In the genomic region with DNA sequence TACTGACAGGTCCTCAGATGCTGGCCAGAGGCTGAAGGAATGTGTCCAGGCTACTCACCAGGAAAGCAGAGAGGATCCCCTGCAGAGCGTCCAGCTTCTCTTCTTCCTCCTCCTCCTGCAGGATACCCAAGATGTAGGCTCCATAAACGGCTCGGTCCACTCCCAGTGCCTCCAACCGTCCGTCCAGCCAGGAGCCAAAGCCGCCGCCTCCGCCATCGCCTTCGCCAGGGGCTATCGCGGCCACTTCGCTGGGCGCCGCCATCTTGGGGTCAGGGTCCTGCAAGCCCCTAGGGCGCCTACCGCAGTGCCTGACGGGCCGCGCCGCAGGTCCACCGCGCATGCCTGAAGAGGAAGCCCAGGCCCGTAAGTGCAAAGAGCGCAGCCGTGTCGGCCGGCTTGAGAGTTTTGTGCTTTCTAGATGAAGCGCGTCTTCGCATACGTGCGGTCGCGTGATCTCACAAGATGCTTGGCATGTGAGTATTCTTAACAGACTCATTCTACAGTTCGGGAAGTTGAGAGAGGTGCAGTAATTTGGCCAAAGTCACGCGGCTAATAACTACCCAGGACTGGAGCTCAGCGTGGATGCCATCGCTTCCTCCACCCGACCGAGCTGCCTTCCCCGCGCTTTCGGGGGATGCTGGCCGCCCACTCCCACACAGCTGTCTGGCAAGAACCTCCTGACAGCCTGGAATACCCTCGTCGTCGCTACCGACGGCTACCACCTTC, we compare ENCODE assay signal across 1 cellular context.
TF ChIP-seq lines count a peak whose summit lies in the region.

A gene with protein sequence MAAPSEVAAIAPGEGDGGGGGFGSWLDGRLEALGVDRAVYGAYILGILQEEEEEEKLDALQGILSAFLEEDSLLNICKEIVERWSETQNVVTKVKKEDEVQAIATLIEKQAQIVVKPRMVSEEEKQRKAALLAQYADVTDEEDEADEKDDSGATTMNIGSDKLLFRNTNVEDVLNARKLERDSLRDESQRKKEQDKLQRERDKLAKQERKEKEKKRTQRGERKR (minus strand): TSS at position 285 of the 726 bp plus-strand sequence. CDS start 23 bp downstream, at position 262.

TF ChIP-seq in K562, 482 proteins besides CTCF, POLR2A, EP300 and RAD21 (continued from another document and continues in another):
- TF ChIP-seq, protein P1, sequence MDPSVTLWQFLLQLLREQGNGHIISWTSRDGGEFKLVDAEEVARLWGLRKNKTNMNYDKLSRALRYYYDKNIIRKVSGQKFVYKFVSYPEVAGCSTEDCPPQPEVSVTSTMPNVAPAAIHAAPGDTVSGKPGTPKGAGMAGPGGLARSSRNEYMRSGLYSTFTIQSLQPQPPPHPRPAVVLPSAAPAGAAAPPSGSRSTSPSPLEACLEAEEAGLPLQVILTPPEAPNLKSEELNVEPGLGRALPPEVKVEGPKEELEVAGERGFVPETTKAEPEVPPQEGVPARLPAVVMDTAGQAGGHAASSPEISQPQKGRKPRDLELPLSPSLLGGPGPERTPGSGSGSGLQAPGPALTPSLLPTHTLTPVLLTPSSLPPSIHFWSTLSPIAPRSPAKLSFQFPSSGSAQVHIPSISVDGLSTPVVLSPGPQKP (CRISPR knock-in tag; IDR thresholded peaks at IDR 0.05) = no peak
- TF ChIP-seq ZNF584 (CRISPR knock-in tag; IDR thresholded peaks at IDR 0.05; ENCODE audit: low read depth) = no peak
- peak; percentile 37 for TF ChIP-seq FUS (optimal IDR thresholded peaks at IDR 0.05; ENCODE audit: low read depth, low read length)
- TF ChIP-seq ZNF239 (CRISPR knock-in tag; IDR thresholded peaks at IDR 0.05) = no peak
- TF ChIP-seq MCM5 (IDR thresholded peaks at IDR 0.05; ENCODE audit: low read depth) = no peak
- TF ChIP-seq ARHGAP35 (IDR thresholded peaks at IDR 0.05; ENCODE audit: partially characterized antibody) = no peak
- no peak for TF ChIP-seq CBX8 (IDR thresholded peaks at IDR 0.05; ENCODE audit: borderline replicate concordance, extremely low read depth, low read depth, low read length, poor library complexity, severe bottlenecking)
- peak; percentile 43 to 78; a peak in 3 of 4 replicates for TF ChIP-seq SIN3A (IDR thresholded peaks at IDR 0.05; ENCODE audit: borderline replicate concordance in 2 of 2, control insufficient read depth in 1 of 2, low read depth in 2 of 2, low read length in 2 of 2)
- TF ChIP-seq SLC30A9 (CRISPR knock-in tag; IDR thresholded peaks at IDR 0.05) = no peak
- TF ChIP-seq, protein P2, sequence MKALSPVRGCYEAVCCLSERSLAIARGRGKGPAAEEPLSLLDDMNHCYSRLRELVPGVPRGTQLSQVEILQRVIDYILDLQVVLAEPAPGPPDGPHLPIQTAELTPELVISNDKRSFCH (CRISPR knock-in tag; IDR thresholded peaks at IDR 0.05) = no peak
- TF ChIP-seq, protein P2 (tag; IDR thresholded peaks at IDR 0.05) = peak; percentile 55
- TF ChIP-seq MAZ (CRISPR knock-in tag; conservative IDR thresholded peaks at IDR 0.05 in 1 of 2, IDR thresholded peaks at IDR 0.05 in 1 of 2) = peak; percentile 22 to 45; a peak in 1 of 4 replicates
- TF ChIP-seq RBFOX2 (IDR thresholded peaks at IDR 0.05; ENCODE audit: low read depth, low read length) = peak; percentile 97
- peak; percentile 43; the same call in 1 of the 2 replicates for TF ChIP-seq NR4A1 (CRISPR knock-in tag; IDR thresholded peaks at IDR 0.05)
- TF ChIP-seq NR4A1 (tag; IDR thresholded peaks at IDR 0.05) = no peak
- no peak for TF ChIP-seq NR3C1 (CRISPR knock-in tag; IDR thresholded peaks at IDR 0.05)
- no peak for TF ChIP-seq DIDO1 (tag; IDR thresholded peaks at IDR 0.05; ENCODE audit: low read depth)
- no peak for TF ChIP-seq SNIP1 (IDR thresholded peaks at IDR 0.05; ENCODE audit: low read depth)
- peak; percentile 59 for TF ChIP-seq SP1 (CRISPR knock-in tag; IDR thresholded peaks at IDR 0.05)
- peak; percentile 98 for TF ChIP-seq PHF8 (IDR thresholded peaks at IDR 0.05; ENCODE audit: borderline replicate concordance, low read length)
- TF ChIP-seq MAFF (IDR thresholded peaks at IDR 0.05; ENCODE audit: low read length) = no peak
- TF ChIP-seq, protein P3, sequence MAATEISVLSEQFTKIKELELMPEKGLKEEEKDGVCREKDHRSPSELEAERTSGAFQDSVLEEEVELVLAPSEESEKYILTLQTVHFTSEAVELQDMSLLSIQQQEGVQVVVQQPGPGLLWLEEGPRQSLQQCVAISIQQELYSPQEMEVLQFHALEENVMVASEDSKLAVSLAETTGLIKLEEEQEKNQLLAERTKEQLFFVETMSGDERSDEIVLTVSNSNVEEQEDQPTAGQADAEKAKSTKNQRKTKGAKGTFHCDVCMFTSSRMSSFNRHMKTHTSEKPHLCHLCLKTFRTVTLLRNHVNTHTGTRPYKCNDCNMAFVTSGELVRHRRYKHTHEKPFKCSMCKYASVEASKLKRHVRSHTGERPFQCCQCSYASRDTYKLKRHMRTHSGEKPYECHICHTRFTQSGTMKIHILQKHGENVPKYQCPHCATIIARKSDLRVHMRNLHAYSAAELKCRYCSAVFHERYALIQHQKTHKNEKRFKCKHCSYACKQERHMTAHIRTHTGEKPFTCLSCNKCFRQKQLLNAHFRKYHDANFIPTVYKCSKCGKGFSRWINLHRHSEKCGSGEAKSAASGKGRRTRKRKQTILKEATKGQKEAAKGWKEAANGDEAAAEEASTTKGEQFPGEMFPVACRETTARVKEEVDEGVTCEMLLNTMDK (IDR thresholded peaks at IDR 0.05; ENCODE audit: borderline replicate concordance, insufficient read depth, low read depth, low read length, poor library complexity, severe bottlenecking) = no peak
- TF ChIP-seq CHD4 (IDR thresholded peaks at IDR 0.05; ENCODE audit: insufficient read depth, insufficient replicate concordance, low read depth, low read length, poor library complexity, severe bottlenecking) = no peak
- TF ChIP-seq KAT8 (IDR thresholded peaks at IDR 0.05; ENCODE audit: low read depth) = no peak
- no peak for TF ChIP-seq TOE1 (IDR thresholded peaks at IDR 0.05; ENCODE audit: borderline replicate concordance)
- TF ChIP-seq TOE1 (CRISPR knock-in tag; IDR thresholded peaks at IDR 0.05; ENCODE audit: borderline replicate concordance, low read depth) = 0 out of 2 replicates have a peak, but pooled peaks have one; percentile 66
- TF ChIP-seq, protein P4, sequence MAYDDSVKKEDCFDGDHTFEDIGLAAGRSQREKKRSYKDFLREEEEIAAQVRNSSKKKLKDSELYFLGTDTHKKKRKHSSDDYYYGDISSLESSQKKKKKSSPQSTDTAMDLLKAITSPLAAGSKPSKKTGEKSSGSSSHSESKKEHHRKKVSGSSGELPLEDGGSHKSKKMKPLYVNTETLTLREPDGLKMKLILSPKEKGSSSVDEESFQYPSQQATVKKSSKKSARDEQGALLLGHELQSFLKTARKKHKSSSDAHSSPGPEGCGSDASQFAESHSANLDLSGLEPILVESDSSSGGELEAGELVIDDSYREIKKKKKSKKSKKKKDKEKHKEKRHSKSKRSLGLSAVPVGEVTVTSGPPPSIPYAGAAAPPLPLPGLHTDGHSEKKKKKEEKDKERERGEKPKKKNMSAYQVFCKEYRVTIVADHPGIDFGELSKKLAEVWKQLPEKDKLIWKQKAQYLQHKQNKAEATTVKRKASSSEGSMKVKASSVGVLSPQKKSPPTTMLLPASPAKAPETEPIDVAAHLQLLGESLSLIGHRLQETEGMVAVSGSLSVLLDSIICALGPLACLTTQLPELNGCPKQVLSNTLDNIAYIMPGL (CRISPR knock-in tag; IDR thresholded peaks at IDR 0.05) = 0 out of 2 replicates have a peak, but pooled peaks have one; percentile 10
- TF ChIP-seq, protein P5, sequence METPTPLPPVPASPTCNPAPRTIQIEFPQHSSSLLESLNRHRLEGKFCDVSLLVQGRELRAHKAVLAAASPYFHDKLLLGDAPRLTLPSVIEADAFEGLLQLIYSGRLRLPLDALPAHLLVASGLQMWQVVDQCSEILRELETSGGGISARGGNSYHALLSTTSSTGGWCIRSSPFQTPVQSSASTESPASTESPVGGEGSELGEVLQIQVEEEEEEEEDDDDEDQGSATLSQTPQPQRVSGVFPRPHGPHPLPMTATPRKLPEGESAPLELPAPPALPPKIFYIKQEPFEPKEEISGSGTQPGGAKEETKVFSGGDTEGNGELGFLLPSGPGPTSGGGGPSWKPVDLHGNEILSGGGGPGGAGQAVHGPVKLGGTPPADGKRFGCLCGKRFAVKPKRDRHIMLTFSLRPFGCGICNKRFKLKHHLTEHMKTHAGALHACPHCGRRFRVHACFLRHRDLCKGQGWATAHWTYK (CRISPR knock-in tag; IDR thresholded peaks at IDR 0.05) = no peak
- TF ChIP-seq KDM5B (IDR thresholded peaks at IDR 0.05; ENCODE audit: insufficient replicate concordance, low read depth, low read length) = peak; percentile 95
- TF ChIP-seq POLR3G (IDR thresholded peaks at IDR 0.05; ENCODE audit: extremely low read depth, insufficient read length, insufficient replicate concordance) = no peak
- TF ChIP-seq SREBF1 (IDR thresholded peaks at IDR 0.05; ENCODE audit: borderline replicate concordance, low read depth, low read length) = no peak
- TF ChIP-seq, protein P6, sequence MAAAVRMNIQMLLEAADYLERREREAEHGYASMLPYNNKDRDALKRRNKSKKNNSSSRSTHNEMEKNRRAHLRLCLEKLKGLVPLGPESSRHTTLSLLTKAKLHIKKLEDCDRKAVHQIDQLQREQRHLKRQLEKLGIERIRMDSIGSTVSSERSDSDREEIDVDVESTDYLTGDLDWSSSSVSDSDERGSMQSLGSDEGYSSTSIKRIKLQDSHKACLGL (CRISPR knock-in tag; IDR thresholded peaks at IDR 0.05; ENCODE audit: borderline replicate concordance, poor library complexity, severe bottlenecking) = peak; percentile 77
- TF ChIP-seq, protein P7, sequence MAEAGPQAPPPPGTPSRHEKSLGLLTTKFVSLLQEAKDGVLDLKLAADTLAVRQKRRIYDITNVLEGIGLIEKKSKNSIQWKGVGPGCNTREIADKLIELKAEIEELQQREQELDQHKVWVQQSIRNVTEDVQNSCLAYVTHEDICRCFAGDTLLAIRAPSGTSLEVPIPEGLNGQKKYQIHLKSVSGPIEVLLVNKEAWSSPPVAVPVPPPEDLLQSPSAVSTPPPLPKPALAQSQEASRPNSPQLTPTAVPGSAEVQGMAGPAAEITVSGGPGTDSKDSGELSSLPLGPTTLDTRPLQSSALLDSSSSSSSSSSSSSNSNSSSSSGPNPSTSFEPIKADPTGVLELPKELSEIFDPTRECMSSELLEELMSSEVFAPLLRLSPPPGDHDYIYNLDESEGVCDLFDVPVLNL (CRISPR knock-in tag; IDR thresholded peaks at IDR 0.05; ENCODE audit: low read depth) = no peak
- TF ChIP-seq, protein P8, sequence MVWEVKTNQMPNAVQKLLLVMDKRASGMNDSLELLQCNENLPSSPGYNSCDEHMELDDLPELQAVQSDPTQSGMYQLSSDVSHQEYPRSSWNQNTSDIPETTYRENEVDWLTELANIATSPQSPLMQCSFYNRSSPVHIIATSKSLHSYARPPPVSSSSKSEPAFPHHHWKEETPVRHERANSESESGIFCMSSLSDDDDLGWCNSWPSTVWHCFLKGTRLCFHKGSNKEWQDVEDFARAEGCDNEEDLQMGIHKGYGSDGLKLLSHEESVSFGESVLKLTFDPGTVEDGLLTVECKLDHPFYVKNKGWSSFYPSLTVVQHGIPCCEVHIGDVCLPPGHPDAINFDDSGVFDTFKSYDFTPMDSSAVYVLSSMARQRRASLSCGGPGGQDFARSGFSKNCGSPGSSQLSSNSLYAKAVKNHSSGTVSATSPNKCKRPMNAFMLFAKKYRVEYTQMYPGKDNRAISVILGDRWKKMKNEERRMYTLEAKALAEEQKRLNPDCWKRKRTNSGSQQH (CRISPR knock-in tag; IDR thresholded peaks at IDR 0.05) = no peak
- no peak for TF ChIP-seq FIP1L1 (IDR thresholded peaks at IDR 0.05; ENCODE audit: low read depth, low read length, poor library complexity, severe bottlenecking)
- TF ChIP-seq NCOA4 (IDR thresholded peaks at IDR 0.05; ENCODE audit: partially characterized antibody) = no peak
- TF ChIP-seq MTA1 (IDR thresholded peaks at IDR 0.05; ENCODE audit: borderline replicate concordance) = no peak
- TF ChIP-seq FOXK2 (conservative IDR thresholded peaks at IDR 0.05 in 1 of 2, IDR thresholded peaks at IDR 0.05 in 1 of 2; ENCODE audit: low read depth in 2 of 2) = 0 out of 4 replicates have a peak, but pooled peaks of 1 of the 2 experiments have one; percentile 13
- no peak for TF ChIP-seq ZNF830 (CRISPR knock-in tag; IDR thresholded peaks at IDR 0.05)
- no peak for TF ChIP-seq ZFPM2 (CRISPR knock-in tag; IDR thresholded peaks at IDR 0.05)
- TF ChIP-seq, protein P9, sequence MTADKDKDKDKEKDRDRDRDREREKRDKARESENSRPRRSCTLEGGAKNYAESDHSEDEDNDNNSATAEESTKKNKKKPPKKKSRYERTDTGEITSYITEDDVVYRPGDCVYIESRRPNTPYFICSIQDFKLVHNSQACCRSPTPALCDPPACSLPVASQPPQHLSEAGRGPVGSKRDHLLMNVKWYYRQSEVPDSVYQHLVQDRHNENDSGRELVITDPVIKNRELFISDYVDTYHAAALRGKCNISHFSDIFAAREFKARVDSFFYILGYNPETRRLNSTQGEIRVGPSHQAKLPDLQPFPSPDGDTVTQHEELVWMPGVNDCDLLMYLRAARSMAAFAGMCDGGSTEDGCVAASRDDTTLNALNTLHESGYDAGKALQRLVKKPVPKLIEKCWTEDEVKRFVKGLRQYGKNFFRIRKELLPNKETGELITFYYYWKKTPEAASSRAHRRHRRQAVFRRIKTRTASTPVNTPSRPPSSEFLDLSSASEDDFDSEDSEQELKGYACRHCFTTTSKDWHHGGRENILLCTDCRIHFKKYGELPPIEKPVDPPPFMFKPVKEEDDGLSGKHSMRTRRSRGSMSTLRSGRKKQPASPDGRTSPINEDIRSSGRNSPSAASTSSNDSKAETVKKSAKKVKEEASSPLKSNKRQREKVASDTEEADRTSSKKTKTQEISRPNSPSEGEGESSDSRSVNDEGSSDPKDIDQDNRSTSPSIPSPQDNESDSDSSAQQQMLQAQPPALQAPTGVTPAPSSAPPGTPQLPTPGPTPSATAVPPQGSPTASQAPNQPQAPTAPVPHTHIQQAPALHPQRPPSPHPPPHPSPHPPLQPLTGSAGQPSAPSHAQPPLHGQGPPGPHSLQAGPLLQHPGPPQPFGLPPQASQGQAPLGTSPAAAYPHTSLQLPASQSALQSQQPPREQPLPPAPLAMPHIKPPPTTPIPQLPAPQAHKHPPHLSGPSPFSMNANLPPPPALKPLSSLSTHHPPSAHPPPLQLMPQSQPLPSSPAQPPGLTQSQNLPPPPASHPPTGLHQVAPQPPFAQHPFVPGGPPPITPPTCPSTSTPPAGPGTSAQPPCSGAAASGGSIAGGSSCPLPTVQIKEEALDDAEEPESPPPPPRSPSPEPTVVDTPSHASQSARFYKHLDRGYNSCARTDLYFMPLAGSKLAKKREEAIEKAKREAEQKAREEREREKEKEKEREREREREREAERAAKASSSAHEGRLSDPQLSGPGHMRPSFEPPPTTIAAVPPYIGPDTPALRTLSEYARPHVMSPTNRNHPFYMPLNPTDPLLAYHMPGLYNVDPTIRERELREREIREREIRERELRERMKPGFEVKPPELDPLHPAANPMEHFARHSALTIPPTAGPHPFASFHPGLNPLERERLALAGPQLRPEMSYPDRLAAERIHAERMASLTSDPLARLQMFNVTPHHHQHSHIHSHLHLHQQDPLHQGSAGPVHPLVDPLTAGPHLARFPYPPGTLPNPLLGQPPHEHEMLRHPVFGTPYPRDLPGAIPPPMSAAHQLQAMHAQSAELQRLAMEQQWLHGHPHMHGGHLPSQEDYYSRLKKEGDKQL (CRISPR knock-in tag; IDR thresholded peaks at IDR 0.05; ENCODE audit: borderline replicate concordance) = 0 out of 2 replicates have a peak, but pooled peaks have one; percentile 73
